Comparison of ENCODE assay signal across 8 cellular contexts in genomic region chr6:26033942-26034354, GRCh38. TPM values are rescaled to one million over a fixed set of nuclear protein-coding genes. Genes with fewer than 3 reads are reported as not detected.
A peak's percentile ranks its signal among the peaks of the same experiment; 100 is the strongest.
DNase-seq lines count a peak whose midpoint lies in the region; ATAC-seq, FAIRE-seq and TF ChIP-seq lines count a peak whose summit lies in the region.

No MANE protein-coding gene starts in this region.

- 2% methylated on average over 19 of the region's 19 CpGs for WGBS in A549 (ENCODE audit: missing lambda C conversion rate)
- under 1% methylated on average over 18 of the region's 19 CpGs for WGBS in K562 (ENCODE audit: insufficient coverage, low coverage, missing lambda C conversion rate)

- TF ChIP-seq POLR2A in A549 (IDR thresholded peaks at IDR 0.05; ENCODE audit: low read length), result no peak
- no peak for TF ChIP-seq POLR2A in K562 (conservative IDR thresholded peaks at IDR 0.05)
- no peak for TF ChIP-seq POLR2A in GM18505 (IDR thresholded peaks at IDR 0.05; ENCODE audit: borderline replicate concordance, extremely low read depth, insufficient read depth, insufficient read length)

- no peaks in the 10 kb centered on the region for H3K9me3 Mint-ChIP-seq in stimulated activated naive CD8-positive, alpha-beta T cell treated with anti-CD3 and anti-CD28 coated beads, Interleukin-15, amount 100 ng/mL, for 72 hours

- H3K27ac ChIP-seq in A549 (peak overlapping the region; percentile 92 to 95), MM.1S (ENCODE audit: low read length) (peak overlapping the region; percentile 98; the same call in 1 of the 2 replicates), K562 (ENCODE audit: extremely low read depth, low read depth, low read length) (peak overlapping the region; percentile 99)

- DNase-seq in A549 (ENCODE audit: low read depth in 1 of 2, low spot score in 1 of 2) (no peak), MM.1S (peak; percentile 34), K562 (ENCODE audit: extremely low read depth in 1 of 4, low spot score in 3 of 4) (peak in 3 of 4 experiments; percentile 36 to 90 (median 50)), left kidney (ENCODE audit: low read depth, low spot score) (peak; percentile 92), HPDE6-E6E7 (ENCODE audit: extremely low spot score) (no peak)
- peak; percentile 62 to 72 for DNase-seq in stimulated activated naive CD8-positive, alpha-beta T cell treated with anti-CD3 and anti-CD28 coated beads, Interleukin-15, amount 100 ng/mL, for 72 hours

- TF ChIP-seq RAD21 in A549 (conservative IDR thresholded peaks at IDR 0.05 in 1 of 2, IDR thresholded peaks at IDR 0.05 in 1 of 2), result no peak
- no peak for TF ChIP-seq RAD21 in K562 (CRISPR knock-in tag; conservative IDR thresholded peaks at IDR 0.05 in 1 of 2, IDR thresholded peaks at IDR 0.05 in 1 of 2)

- TF ChIP-seq EP300 in A549 (IDR thresholded peaks at IDR 0.05) (no peak), K562 (IDR thresholded peaks at IDR 0.05; ENCODE audit: low read length) (no peak; the same call in 1 of the 2 replicates)

- in situ Hi-C loops in K562 (cut with MboI), result loop anchor here (5.0 kb wide), 1 partner anchor 1098 kb away; a partner anchor contains a TSS

- H3K9me1 ChIP-seq in K562 (ENCODE audit: control insufficient read depth, insufficient read depth, low read length), result no peaks in the 10 kb centered on the region

- no peak for FAIRE-seq in A549 (lab: Jason Lieb, UNC)
- FAIRE-seq in K562 (lab: Jason Lieb, UNC), result peak; percentile 63

- H4K20me1 ChIP-seq in MM.1S (ENCODE audit: insufficient read depth, low read length), result no peaks in the 10 kb centered on the region
- H4K20me1 ChIP-seq in K562 (replicated peaks; ENCODE audit: control insufficient read depth, insufficient read depth, low read length), result peaks cover 5% of the 10 kb centered on the region

- TSS peak; percentile 91 for BruUV-seq in K562 (replicated peaks; lab: Mats Ljungman, UMichigan)

- H3K79me2 ChIP-seq in MM.1S (ENCODE audit: low read length), result no peaks in the 10 kb centered on the region
- peaks cover 39% of the 10 kb centered on the region for H3K79me2 ChIP-seq in K562 (ENCODE audit: control insufficient read depth, insufficient read depth, low read length)

- H3K27me3 Mint-ChIP-seq in stimulated activated naive CD8-positive, alpha-beta T cell treated with anti-CD3 and anti-CD28 coated beads, Interleukin-15, amount 100 ng/mL, for 72 hours, result no peaks in the 10 kb centered on the region

- no peak for TF ChIP-seq CTCF in A549 (IDR thresholded peaks at IDR 0.05)
- no peak for TF ChIP-seq CTCF in MM.1S (IDR thresholded peaks at IDR 0.05; ENCODE audit: low read length)
- no peak for TF ChIP-seq CTCF in K562 (IDR thresholded peaks at IDR 0.05 in 2 of 3, conservative IDR thresholded peaks at IDR 0.05 in 1 of 3; ENCODE audit: insufficient read depth in 2 of 3, low read depth in 1 of 3, low read length in 3 of 3)

- H3K36me3 ChIP-seq in MM.1S (replicated peaks; ENCODE audit: insufficient read depth, low read length), result no peaks in the 10 kb centered on the region
- peaks cover 7% of the 10 kb centered on the region; the same call in 1 of the 3 replicates for H3K36me3 ChIP-seq in K562 (ENCODE audit: control insufficient read depth, insufficient read depth, low read length)

- POLR2A ChIA-PET in A549 (lab: Yijun Ruan, JAX) (interaction anchor here (0.5 to 10.6 kb wide), 5 partner anchors 13 to 90 kb away, joined by 3 to 238 read pairs (median 34); a partner anchor contains a TSS), K562 (lab: Yijun Ruan, JAX) (interaction anchor here (0.6 to 13.8 kb wide), 14 partner anchors 9 to 1859 kb away, joined by 3 to 597 read pairs (median 92); partner anchors contain the start of gene HFE)

- H3K4me1 Mint-ChIP-seq in stimulated activated naive CD8-positive, alpha-beta T cell treated with anti-CD3 and anti-CD28 coated beads, Interleukin-15, amount 100 ng/mL, for 72 hours, result peaks cover 49% of the 10 kb centered on the region

- peak overlapping the region; percentile 56 for H3K4me3 ChIP-seq in A549
- peak overlapping the region; percentile 69 for H3K4me3 ChIP-seq in MM.1S (ENCODE audit: low read length)
- H3K4me3 ChIP-seq in K562, result peak overlapping the region; percentile 61

- CTCF ChIA-PET in A549 (lab: Yijun Ruan, JAX) (interaction anchor here (2.8 kb wide), 1 partner anchor 63 kb away, joined by 9 read pairs; no protein-coding TSS in a partner anchor), K562 (lab: Yijun Ruan, JAX; ENCODE audit: low intra/inter-chr PET ratio) (no interaction called here)

- H3K4me2 ChIP-seq in A549 (peak overlapping the region; percentile 94), MM.1S (ENCODE audit: low read depth, low read length) (peak overlapping the region; percentile 97; the same call in 1 of the 2 replicates), K562 (ENCODE audit: insufficient read depth, low read length) (peak overlapping the region; percentile 99)

- H3K4me1 ChIP-seq in A549 (peaks cover 23% of the 10 kb centered on the region), MM.1S (ENCODE audit: low read length) (peaks cover 17% of the 10 kb centered on the region), K562 (replicated peaks in 1 of 2; ENCODE audit: control insufficient read depth in 2 of 2, insufficient read depth in 2 of 2, low read length in 2 of 2) (peaks cover 13 to 34% of the 10 kb centered on the region in 2 experiments)

- H3K9me3 ChIP-seq in A549 (no peaks in the 10 kb centered on the region), MM.1S (replicated peaks; ENCODE audit: insufficient read depth, low read length) (no peaks in the 10 kb centered on the region), K562 (replicated peaks; ENCODE audit: control insufficient read depth, insufficient read depth, low read depth, low read length) (no peaks in the 10 kb centered on the region)

- H3K9me2 ChIP-seq in MM.1S (replicated peaks; ENCODE audit: insufficient read depth, low read length), result no peaks in the 10 kb centered on the region

- H3K27me3 ChIP-seq in MM.1S (replicated peaks; ENCODE audit: insufficient read depth, low read length), result no peaks in the 10 kb centered on the region
- H3K27me3 ChIP-seq in K562 (ENCODE audit: control insufficient read depth in 2 of 2, insufficient read depth in 2 of 2, low read length in 2 of 2), result no peaks in the 10 kb centered on the region

- H3K27ac Mint-ChIP-seq in stimulated activated naive CD8-positive, alpha-beta T cell treated with anti-CD3 and anti-CD28 coated beads, Interleukin-15, amount 100 ng/mL, for 72 hours, result peak overlapping the region; percentile 98

- peak overlapping the region; percentile 81 to 88 for H3K4me3 Mint-ChIP-seq in stimulated activated naive CD8-positive, alpha-beta T cell treated with anti-CD3 and anti-CD28 coated beads, Interleukin-15, amount 100 ng/mL, for 72 hours

- intact Hi-C loops in K562 (cut with micrococcal nuclease), result loop anchor here (1.0 to 10.0 kb wide), 5 partner anchors 123 to 1858 kb away; a partner anchor contains a TSS

- peak overlapping the region; percentile 56; the same call in 1 of the 2 replicates for H2AFZ ChIP-seq in MM.1S (ENCODE audit: low read length)
- peak overlapping the region; percentile 54 for H2AFZ ChIP-seq in K562 (ENCODE audit: low read depth, low read length)

- H3K9ac ChIP-seq in MM.1S (ENCODE audit: low read length) (peak overlapping the region; percentile 48; the same call in 1 of the 2 replicates), K562 (ENCODE audit: insufficient read depth in 1 of 2, low read depth in 2 of 2, low read length in 2 of 2) (peak overlapping the region; percentile 88 to 94)

- ATAC-seq in A549 (peak in 1 of 2 experiments; percentile 1; a peak in 2 of 6 replicates), K562 (peak; percentile 25), GM18505 (IDR thresholded peaks at IDR 0.05; ENCODE audit: unreplicated experiment) (no peak), HG03280 (IDR thresholded peaks at IDR 0.05; ENCODE audit: unreplicated experiment) (no peak)
- ATAC-seq in stimulated activated naive CD8-positive, alpha-beta T cell treated with anti-CD3 and anti-CD28 coated beads, Interleukin-15, amount 100 ng/mL, for 72 hours, result peak; percentile 26

- H3F3A ChIP-seq in MM.1S (ENCODE audit: insufficient read depth, low read length), result peaks cover 37% of the 10 kb centered on the region

TF ChIP-seq in A549, 52 proteins besides CTCF, POLR2A, EP300 and RAD21 (continues in another document):
- TF ChIP-seq JUN (IDR thresholded peaks at IDR 0.05), result 0 out of 5 replicates have a peak, but pooled peaks of 1 of the 2 experiments have one; percentile 4
- no peak for TF ChIP-seq FOSL2 (IDR thresholded peaks at IDR 0.05)
- TF ChIP-seq FOSL2 (CRISPR knock-in tag; IDR thresholded peaks at IDR 0.05), result peak; percentile 45; the same call in 1 of the 2 replicates

TF ChIP-seq in K562, 482 proteins besides CTCF, POLR2A, EP300 and RAD21 (continues in another document):
- peak; percentile 76; the same call in 1 of the 2 replicates for TF ChIP-seq BCOR (IDR thresholded peaks at IDR 0.05)

RNA-seq across cellular contexts. Expression of gene HFE, which starts 53.3 kb away (rescaled TPM):
- polyA plus RNA-seq in A549 (2011; rRNA removed) (31.7 and 35.9 TPM in 2 replicates), A549 (2017; fragmentation: RNase III; extraction: RNeasy Plus Mini Kit Qiagen cat#74134 plus additional on column Dnase treatment) (15.5 to 19.9 TPM (median 18.1 TPM) in 3 replicates), K562 (2011; rRNA removed) (0.54 and 1.1 TPM in 2 replicates), K562 (2014; fragmentation: Illumina TruSeq; extraction: Trizol) (0.78 and 0.89 TPM in 2 replicates), K562 (2014; fragmentation: Nextera tagmentation; extraction: Ambion mirVana) (under 1 TPM; 0.17 to 0.31 TPM), K562 (2014; rRNA removed) (0.84 and 1.2 TPM in 2 replicates)
- 14.3 and 14.8 TPM in 2 replicates for polyA plus RNA-seq in A549 (2012; cell fraction: cytosol; rRNA removed)
- polyA plus RNA-seq in A549 (2012; cell fraction: nucleus; rRNA removed), result 16.5 and 16.8 TPM in 2 replicates
- 25.1 and 35.6 TPM in 2 replicates for polyA minus RNA-seq in A549 (2011; rRNA and poly(A)+ RNA removed)
- 2.3 and 3.3 TPM in 2 replicates for total RNA-seq in K562 (2011; cell fraction: chromatin; rRNA removed; ENCODE audit: low replicate concordance)
- 1.3 and 2.2 TPM in 2 replicates for total RNA-seq in K562 (2011; cell fraction: nucleolus; rRNA removed)
- total RNA-seq in K562 (2011; cell fraction: nucleoplasm; rRNA removed), result 2.1 and 3.3 TPM in 2 replicates
- total RNA-seq in K562 (2014; rRNA removed) (0.14 and 0.73 TPM in 2 replicates), K562 (2014; rRNA removed; fragmentation: Illumina TruSeq; extraction: Trizol) (0.76 and 1.1 TPM in 2 replicates), K562 (2015; rRNA removed; fragmentation: Illumina TruSeq; extraction: Trizol) (1.2 and 1.3 TPM in 2 replicates), K562 (2021) (0.58 and 0.98 TPM in 2 replicates)
- 0.66 and 0.88 TPM in 2 replicates for polyA plus RNA-seq in K562 (2011; cell fraction: cytosol; rRNA removed)
- 0.65 and 0.95 TPM in 2 replicates for polyA plus RNA-seq in K562 (2011; cell fraction: nucleus; rRNA removed)
- 1.8 and 2.4 TPM in 2 replicates for polyA plus RNA-seq in K562 (2012)
- 1.3 and 1.7 TPM in 2 replicates for polyA minus RNA-seq in K562 (2011; rRNA and poly(A)+ RNA removed)
- 0.95 TPM in 1 of 2 replicates, not detected in the other for polyA minus RNA-seq in K562 (2011; cell fraction: cytosol; rRNA and poly(A)+ RNA removed)
- 0.44 and 0.94 TPM in 2 replicates for polyA minus RNA-seq in K562 (2011; cell fraction: nucleus; rRNA and poly(A)+ RNA removed)

Comparison
In these comparisons a context has a peak if more than half of its experiments do, and no peak if none do; other contexts are left out.
1. ATAC-seq: peak in K562 (single experiment) and stimulated activated naive CD8-positive, alpha-beta T cell treated with anti-CD3 and anti-CD28 coated beads, Interleukin-15, amount 100 ng/mL, for 72 hours (single experiment); none in GM18505 (single experiment) and HG03280 (single experiment).
2. DNase-seq: peak in MM.1S (single experiment), K562 (3 of 4), left kidney (single experiment) and stimulated activated naive CD8-positive, alpha-beta T cell treated with anti-CD3 and anti-CD28 coated beads, Interleukin-15, amount 100 ng/mL, for 72 hours (2 of 2); none in A549 (0 of 2) and HPDE6-E6E7 (single experiment).
3. RNA of gene HFE, which starts 53.3 kb away (polyA plus RNA-seq): 14.3 to 35.9 TPM in A549; 0.17 to 2.4 TPM in K562; every median in the first group is over 4 times any median in the second.
4. Of the 35 proteins assayed by ChIP-seq in both K562 and A549: peak only in K562: EHMT2, HDAC2 and KDM1A; only in A549: none; in both: none; in neither: 30; mixed calls (peak in some experiments, not most) for 2.
5. Peak in every context shown above with its lines, with median percentiles within 50 percentile points of each other: H3K27ac ChIP-seq, H3K4me2 ChIP-seq and H3K4me3 ChIP-seq.